Comparison of ENCODE assay signal across 14 cellular contexts in genomic region chr11:99693941-99694492, GRCh38.
DNase-seq lines count a peak whose midpoint lies in the region; ATAC-seq, FAIRE-seq and TF ChIP-seq lines count a peak whose summit lies in the region.
"Had no signal": no experiment of that assay in that cellular context is flagged by ENCODE, and none has a peak within 500 bp of the region (broad histone marks: within the 10 kb centered on the region; RNA-seq: fewer than 3 reads in every experiment).

No MANE protein-coding gene starts in this region.

- peak; percentile 86 for DNase-seq in DMS53 (lab: John Stamatoyannopoulos, UW)
- peak; percentile 45 for DNase-seq in NCI-H2171 treated with DMSO at 0.1 percent for 48 hours (lab: John Stamatoyannopoulos, UW)
- peak; percentile 80 for DNase-seq in brain pericyte (ENCODE audit: low read depth, low spot score)
- DNase-seq in mesothelial cell of epicardium (ENCODE audit: low spot score in 2 of 2, unreplicated experiment in 2 of 2) = no peak
- no peak for DNase-seq in cerebellar nuclear complex (lab: John Stamatoyannopoulos, UW)
- no peak for DNase-seq in small intestine
- DNase-seq: activated T-cell treated with anti-CD3 and anti-CD28 coated beads for 4 hours; CD4-positive, alpha-beta memory T cell; NCI-H524; stimulated activated CD4-positive, alpha-beta T cell treated with anti-CD3 and anti-CD28 coated beads, Interleukin-2, amount 100 ng/mL, for 48 hours had no signal

- no peaks in the 10 kb centered on the region for H3K4me1 ChIP-seq in small intestine (ENCODE audit: control insufficient read depth in 2 of 2, insufficient read depth in 1 of 2, low read depth in 1 of 2, low read length in 1 of 2)

- no peak for ATAC-seq in HG03196 (IDR thresholded peaks at IDR 0.05; ENCODE audit: unreplicated experiment)
- no peak for ATAC-seq in HG02798 (IDR thresholded peaks at IDR 0.05; ENCODE audit: poor library complexity, unreplicated experiment)

- H3K27ac Mint-ChIP-seq in mesothelial cell of epicardium = peak overlapping the region; percentile 79
- H3K27ac Mint-ChIP-seq: CD4-positive, alpha-beta memory T cell; nephron had no signal

- no peaks in the 10 kb centered on the region for H3K27me3 Mint-ChIP-seq in mesothelial cell of epicardium (ENCODE audit: low read depth)
- H3K27me3 Mint-ChIP-seq: CD4-positive, alpha-beta memory T cell had no signal

- H3K36me3 ChIP-seq in small intestine (ENCODE audit: control insufficient read depth in 2 of 2, insufficient read depth in 2 of 2, low read length in 2 of 2) = no peaks in the 10 kb centered on the region

- no peaks in the 10 kb centered on the region for H3K27me3 ChIP-seq in small intestine (ENCODE audit: control insufficient read depth in 2 of 2, insufficient read depth in 2 of 2, low read length in 2 of 2)

- no peak for FAIRE-seq in small intestine (lab: Jason Lieb, UNC)
- FAIRE-seq: GM12891 had no signal

- no peak overlapping the region for H3K4me3 Mint-ChIP-seq in mesothelial cell of epicardium
- H3K4me3 Mint-ChIP-seq: CD4-positive, alpha-beta memory T cell; nephron had no signal

- 19 to 45% (median 38%) methylated on average over 6 of the region's 6 CpGs for WGBS in small intestine, 3 donors

- no peak for TF ChIP-seq CTCF in mesothelial cell of epicardium (IDR thresholded peaks at IDR 0.05; ENCODE audit: unreplicated experiment)

- H3K9me3 ChIP-seq in small intestine (ENCODE audit: control insufficient read depth, low read depth) = no peaks in the 10 kb centered on the region

- peaks cover 22% of the 10 kb centered on the region for H3K36me3 Mint-ChIP-seq in mesothelial cell of epicardium
- H3K36me3 Mint-ChIP-seq: CD4-positive, alpha-beta memory T cell had no signal

- H3K4me3 ChIP-seq in small intestine (ENCODE audit: low read depth in 1 of 2, low read length in 2 of 2) = no peak overlapping the region

- H3K9me3 Mint-ChIP-seq in mesothelial cell of epicardium = peaks cover 33% of the 10 kb centered on the region

- H3K4me1 Mint-ChIP-seq in mesothelial cell of epicardium = peaks cover 15% of the 10 kb centered on the region
- H3K4me1 Mint-ChIP-seq: CD4-positive, alpha-beta memory T cell; nephron had no signal

- H3K27ac ChIP-seq in small intestine (ENCODE audit: low read depth in 1 of 2, low read length in 1 of 2) = no peak overlapping the region

Comparison
In these comparisons a context has a peak if more than half of its experiments do, and no peak if none do; other contexts are left out.
1. DNase-seq: peak in DMS53 (single experiment), NCI-H2171 treated with DMSO at 0.1 percent for 48 hours (single experiment) and brain pericyte (single experiment); none in mesothelial cell of epicardium (0 of 2), cerebellar nuclear complex (0 of 2) and small intestine (single experiment).